ENCODE assay signal across 9 cellular contexts in genomic region chr17:50501054-50501453, GRCh38. TPM values are rescaled to one million over a fixed set of nuclear protein-coding genes. Genes with fewer than 3 reads are reported as not detected.
DNase-seq lines count a peak whose midpoint lies in the region; ATAC-seq, FAIRE-seq and TF ChIP-seq lines count a peak whose summit lies in the region.
"Had no signal": no experiment of that assay in that cellular context is flagged by ENCODE, and none has a peak within 500 bp of the region (broad histone marks: within the 10 kb centered on the region; RNA-seq: fewer than 3 reads in every experiment).

No MANE protein-coding gene starts in this region.

- dilution Hi-C loops in endothelial cell of umbilical vein (cut with MboI; ENCODE audit: extremely low pct_ligation_motif_present, low sequenced_read_pairs): no loop called here

- TF ChIP-seq POLR2A in endothelial cell of umbilical vein (IDR thresholded peaks at IDR 0.05; ENCODE audit: low read depth, low read length): no peak
- no peak for TF ChIP-seq POLR2A in stomach (IDR thresholded peaks at IDR 0.05)

- H3K27me3 ChIP-seq in endothelial cell of umbilical vein (ENCODE audit: control insufficient read depth in 2 of 2, insufficient read depth in 2 of 2, low read length in 2 of 2) (peaks cover 3 to 6% of the 10 kb centered on the region in 2 experiments), stomach (no peaks in the 10 kb centered on the region)

- H3K27ac ChIP-seq in endothelial cell of umbilical vein (ENCODE audit: insufficient read depth, low read depth, low read length) (no peak overlapping the region), stomach (no peak overlapping the region)

- no TSS peak for BruUV-seq in endothelial cell of umbilical vein (replicated peaks; lab: Mats Ljungman, UMichigan)

- intact Hi-C loops in endothelial cell of umbilical vein (cut with micrococcal nuclease): loop anchor here (1.0 kb wide), 1 partner anchor 19 kb away; no protein-coding TSS in a partner anchor
- intact Hi-C loops in stomach (cut with DNase I; ENCODE audit: low total_unique reads): no loop called here

- ATAC-seq in GM18511 (IDR thresholded peaks at IDR 0.05; ENCODE audit: unreplicated experiment): no peak

- H3K9me3 ChIP-seq in endothelial cell of umbilical vein (replicated peaks; ENCODE audit: control insufficient read depth, insufficient read depth, low read length) (no peaks in the 10 kb centered on the region), stomach (no peaks in the 10 kb centered on the region)

- H3K9me1 ChIP-seq in endothelial cell of umbilical vein (replicated peaks; ENCODE audit: control insufficient read depth, extremely low read depth, insufficient read depth, low read length): no peaks in the 10 kb centered on the region

- 21 to 42% (median 27%) methylated on average over 5 of the region's 5 CpGs for WGBS in stomach, 5 donors

- CTCF ChIA-PET in endothelial cell of umbilical vein (lab: Charles Lee): interaction anchor here (0.6 to 3.4 kb wide), 15 partner anchors 9 to 323 kb away, joined by 3 to 28 read pairs (median 5); no protein-coding TSS in a partner anchor

- no peak overlapping the region for H3K4me2 ChIP-seq in endothelial cell of umbilical vein (ENCODE audit: insufficient read depth, low read length)

- peak; percentile 78 for FAIRE-seq in RCC 7860 (lab: Jason Lieb, UNC)
- peak; percentile 76 for FAIRE-seq in endothelial cell of umbilical vein (lab: Jason Lieb, UNC)

- TF ChIP-seq EP300 in stomach (IDR thresholded peaks at IDR 0.05): no peak

- H3K4me1 ChIP-seq in endothelial cell of umbilical vein (ENCODE audit: control insufficient read depth, extremely low read depth, insufficient read depth, low read length) (no peaks in the 10 kb centered on the region), stomach (no peaks in the 10 kb centered on the region)

- H3K4me3 ChIP-seq in endothelial cell of umbilical vein (replicated peaks in 1 of 3; ENCODE audit: insufficient read depth in 1 of 3, low read depth in 1 of 3, low read length in 3 of 3) (no peak overlapping the region), stomach (no peak overlapping the region)

- H3K36me3 ChIP-seq in endothelial cell of umbilical vein (ENCODE audit: control insufficient read depth in 2 of 2, extremely low read depth in 1 of 2, insufficient read depth in 2 of 2, low read length in 2 of 2) (no peaks in the 10 kb centered on the region), stomach (no peaks in the 10 kb centered on the region)

- POLR2A ChIA-PET in endothelial cell of umbilical vein (lab: Charles Lee): no interaction called here

- H2AFZ ChIP-seq in endothelial cell of umbilical vein (ENCODE audit: low read depth, low read length): no peak overlapping the region

- H3K79me2 ChIP-seq in endothelial cell of umbilical vein (ENCODE audit: control insufficient read depth, insufficient read depth, low read length): no peaks in the 10 kb centered on the region

- H3K9ac ChIP-seq in endothelial cell of umbilical vein (replicated peaks; ENCODE audit: extremely low read depth, insufficient read depth, low read length): no peak overlapping the region

- DNase-seq in activated naive CD4-positive, alpha-beta T cell treated with Interleukin-2 at 50 U/mL for 16 hours: peak; percentile 40
- no peak for DNase-seq in activated naive CD4-positive, alpha-beta T cell (lab: John Stamatoyannopoulos, UW)
- DNase-seq in RCC 7860 (ENCODE audit: low spot score): no peak
- peak; percentile 42 for DNase-seq in endothelial cell of umbilical vein (ENCODE audit: low read depth, low spot score)
- DNase-seq in stomach: peak; percentile 47
- DNase-seq in NCI-H1048 (lab: John Stamatoyannopoulos, UW): no peak
- DNase-seq in globus pallidus (ENCODE audit: low spot score): no peak
- DNase-seq: NK-92 treated with Interleukin-12 subunit alpha and Interleukin-12 subunit beta, amount 100 ng/mL, for 24 hours had no signal

- no peaks in the 10 kb centered on the region for H4K20me1 ChIP-seq in endothelial cell of umbilical vein (replicated peaks; ENCODE audit: control insufficient read depth, extremely low read depth, insufficient read depth, low read length)

- TF ChIP-seq CTCF in endothelial cell of umbilical vein (IDR thresholded peaks at IDR 0.05; ENCODE audit: extremely low read depth in 1 of 2, insufficient read depth in 1 of 2, low read depth in 1 of 2, low read length in 2 of 2): peak; percentile 28 to 29
- TF ChIP-seq CTCF in stomach (IDR thresholded peaks at IDR 0.05): peak in 2 of 7 experiments; percentile 25 to 43

TF ChIP-seq in endothelial cell of umbilical vein, 7 proteins besides CTCF, POLR2A, EP300 and RAD21 (continues in another document):
- TF ChIP-seq JUN (IDR thresholded peaks at IDR 0.05; ENCODE audit: borderline replicate concordance, insufficient read depth, insufficient read length, low read depth) (no peak), EZH2 (IDR thresholded peaks at IDR 0.05; ENCODE audit: borderline replicate concordance, low read depth, low read length, severe bottlenecking) (no peak), GATA2 (IDR thresholded peaks at IDR 0.05; ENCODE audit: insufficient read depth, insufficient read length, low read depth, low read length) (no peak), MYC (IDR thresholded peaks at IDR 0.05; ENCODE audit: low read depth, low read length) (no peak), MAX (IDR thresholded peaks at IDR 0.05; ENCODE audit: insufficient read depth, insufficient read length) (no peak), FOS (IDR thresholded peaks at IDR 0.05; ENCODE audit: borderline replicate concordance, insufficient read depth, low read length) (no peak)

RNA-seq across cellular contexts. Expression of gene MYCBPAP, which starts 7.2 kb away (rescaled TPM):
- total RNA-seq in endothelial cell of umbilical vein: 0.25 and 0.66 TPM in 2 replicates
- polyA plus RNA-seq in endothelial cell of umbilical vein: 0.05 and 0.40 TPM in 2 replicates
- polyA plus RNA-seq in endothelial cell of umbilical vein (2011; cell fraction: cytosol; rRNA removed): 0.22 and 0.27 TPM in 2 replicates
- 1.6 TPM in 2 replicates for polyA plus RNA-seq in endothelial cell of umbilical vein (2011; cell fraction: nucleus; rRNA removed)
- 0.46 and 0.83 TPM in 2 replicates for polyA plus RNA-seq in endothelial cell of umbilical vein (2012)
- 0.25 TPM in 1 of 2 replicates, not detected in the other for polyA minus RNA-seq in endothelial cell of umbilical vein
- not detected for polyA minus RNA-seq in endothelial cell of umbilical vein (2011; cell fraction: cytosol; rRNA and poly(A)+ RNA removed)
- polyA minus RNA-seq in endothelial cell of umbilical vein (2011; cell fraction: nucleus; rRNA and poly(A)+ RNA removed): 0.38 and 1.4 TPM in 2 replicates
- total RNA-seq in stomach: 1 to 10 TPM in 3 of 5 donors, not detected in 2; 1.1 to 2.7 (median 2.6) TPM
- polyA plus RNA-seq in stomach: under 1 TPM in 2 of 3 donors, not detected in 1; 0.25 to 0.31 TPM

RNA-seq across cellular contexts. Expression of gene RSAD1, which starts 22.4 kb away (rescaled TPM):
- total RNA-seq in endothelial cell of umbilical vein (33.1 and 35.5 TPM in 2 replicates), stomach (10 to 100 TPM; 18.7 to 54.8 (median 22.0) TPM)
- polyA plus RNA-seq in endothelial cell of umbilical vein (18.4 and 20.3 TPM in 2 replicates), stomach (10 to 100 TPM; 23.9 to 29.4 (median 28.7) TPM)
- 17.4 and 20.6 TPM in 2 replicates for polyA plus RNA-seq in endothelial cell of umbilical vein (2011; cell fraction: cytosol; rRNA removed)
- 72.3 and 76.6 TPM in 2 replicates for polyA plus RNA-seq in endothelial cell of umbilical vein (2011; cell fraction: nucleus; rRNA removed)
- 26.9 and 29.4 TPM in 2 replicates for polyA plus RNA-seq in endothelial cell of umbilical vein (2012)
- polyA minus RNA-seq in endothelial cell of umbilical vein: 19.3 and 21.8 TPM in 2 replicates
- polyA minus RNA-seq in endothelial cell of umbilical vein (2011; cell fraction: cytosol; rRNA and poly(A)+ RNA removed): 10.4 TPM
- polyA minus RNA-seq in endothelial cell of umbilical vein (2011; cell fraction: nucleus; rRNA and poly(A)+ RNA removed): 17.6 and 19.7 TPM in 2 replicates

RNA-seq across cellular contexts. Expression of gene EPN3, which starts 31.5 kb away (rescaled TPM):
- total RNA-seq in endothelial cell of umbilical vein (not detected in 2 replicates), stomach (100 to 1,000 TPM in 2 of 5 donors, 10 to 100 TPM in 2, 1 to 10 TPM in 1; 6.4 to 117 (median 49.5) TPM)
- polyA plus RNA-seq in endothelial cell of umbilical vein (not detected in 2 replicates), stomach (10 to 100 TPM; 25.9 to 76.3 (median 40.6) TPM)
- polyA plus RNA-seq in endothelial cell of umbilical vein (2011; cell fraction: cytosol; rRNA removed): 0.03 TPM in 1 of 2 replicates, not detected in the other
- 0.07 TPM in 1 of 2 replicates, not detected in the other for polyA plus RNA-seq in endothelial cell of umbilical vein (2011; cell fraction: nucleus; rRNA removed)
- polyA plus RNA-seq in endothelial cell of umbilical vein (2012): 0.13 TPM in 1 of 2 replicates, not detected in the other
- polyA minus RNA-seq in endothelial cell of umbilical vein: not detected in 2 replicates
- polyA minus RNA-seq in endothelial cell of umbilical vein (2011; cell fraction: cytosol; rRNA and poly(A)+ RNA removed): not detected
- polyA minus RNA-seq in endothelial cell of umbilical vein (2011; cell fraction: nucleus; rRNA and poly(A)+ RNA removed): not detected in 2 replicates

RNA-seq across cellular contexts. Expression of gene CHAD, which starts 32.4 kb away (rescaled TPM):
- total RNA-seq in endothelial cell of umbilical vein (not detected in 2 replicates), stomach (10 to 100 TPM in 2 of 5 donors, under 1 TPM in 2, not detected in 1; 0.45 to 12.0 (median 6.0) TPM)
- polyA plus RNA-seq in endothelial cell of umbilical vein (not detected in 2 replicates), stomach (1 to 10 TPM; 2.6 to 8.5 (median 4.9) TPM)
- polyA plus RNA-seq in endothelial cell of umbilical vein (2011; cell fraction: cytosol; rRNA removed): not detected in 2 replicates
- polyA plus RNA-seq in endothelial cell of umbilical vein (2011; cell fraction: nucleus; rRNA removed): not detected in 2 replicates
- 0.29 and 0.68 TPM in 2 replicates for polyA plus RNA-seq in endothelial cell of umbilical vein (2012)
- polyA minus RNA-seq in endothelial cell of umbilical vein: not detected in 2 replicates
- not detected for polyA minus RNA-seq in endothelial cell of umbilical vein (2011; cell fraction: cytosol; rRNA and poly(A)+ RNA removed)
- polyA minus RNA-seq in endothelial cell of umbilical vein (2011; cell fraction: nucleus; rRNA and poly(A)+ RNA removed): not detected in 2 replicates

RNA-seq across cellular contexts. Expression of gene SPATA20, which starts 45.9 kb away (rescaled TPM):
- 31.4 and 42.3 TPM in 2 replicates for total RNA-seq in endothelial cell of umbilical vein
- polyA plus RNA-seq in endothelial cell of umbilical vein: 51.5 and 52.7 TPM in 2 replicates
- 19.0 and 26.3 TPM in 2 replicates for polyA plus RNA-seq in endothelial cell of umbilical vein (2011; cell fraction: cytosol; rRNA removed)
- polyA plus RNA-seq in endothelial cell of umbilical vein (2011; cell fraction: nucleus; rRNA removed): 199 and 245 TPM in 2 replicates
- 35.5 and 58.2 TPM in 2 replicates for polyA plus RNA-seq in endothelial cell of umbilical vein (2012)
- polyA minus RNA-seq in endothelial cell of umbilical vein: 44.0 and 45.6 TPM in 2 replicates
- 3.7 TPM for polyA minus RNA-seq in endothelial cell of umbilical vein (2011; cell fraction: cytosol; rRNA and poly(A)+ RNA removed)
- 52.6 and 72.8 TPM in 2 replicates for polyA minus RNA-seq in endothelial cell of umbilical vein (2011; cell fraction: nucleus; rRNA and poly(A)+ RNA removed)
- total RNA-seq in stomach: 1,000 to 10,000 TPM in 1 of 5 donors, 100 to 1,000 TPM in 3, 10 to 100 TPM in 1; 45.0 to 1,214 (median 194) TPM
- polyA plus RNA-seq in stomach: 10 to 100 TPM; 24.8 to 58.6 (median 40.6) TPM

Comparison
In these comparisons a context has a peak if more than half of its experiments do, and no peak if none do; other contexts are left out.
1. DNase-seq: peak in activated naive CD4-positive, alpha-beta T cell treated with Interleukin-2 at 50 U/mL for 16 hours (single experiment), endothelial cell of umbilical vein (single experiment) and stomach (single experiment); none in activated naive CD4-positive, alpha-beta T cell (0 of 4), RCC 7860 (single experiment), NCI-H1048 (single experiment) and globus pallidus (single experiment).